In genomic region chr10:50605280-50606270, GRCh38 we compare ENCODE assay signal across 8 cellular contexts. TPM values are rescaled to one million over a fixed set of nuclear protein-coding genes. Genes with fewer than 3 reads are reported as not detected.
DNase-seq lines count a peak whose midpoint lies in the region; ATAC-seq and TF ChIP-seq lines count a peak whose summit lies in the region.

No MANE protein-coding gene starts in this region.

- intact Hi-C loops in CD4-positive, alpha-beta memory T cell (cut with micrococcal nuclease), result loop anchor here (2.0 kb wide), 1 partner anchor 17 kb away; the partner anchor contains the start of gene SGMS1

- POLR2A ChIA-PET in CD4-positive, alpha-beta memory T cell (lab: Charles Lee; ENCODE audit: partially characterized antibody), result interaction anchor here (1.3 to 2.4 kb wide), 2 partner anchors 17 to 19 kb away, joined by 8 to 16 read pairs; no protein-coding TSS in a partner anchor

- no peak overlapping the region for H3K27ac ChIP-seq in CD4-positive, alpha-beta memory T cell (ENCODE audit: low read depth, low read length)

- H3K27ac Mint-ChIP-seq in CD4-positive, alpha-beta memory T cell, result peak overlapping the region; percentile 6 to 94 (median 59)

- peaks cover 76% of the 10 kb centered on the region for H3K4me1 ChIP-seq in CD4-positive, alpha-beta memory T cell (ENCODE audit: insufficient read depth, low read length)

- CTCF ChIA-PET in CD4-positive, alpha-beta memory T cell (lab: Charles Lee; ENCODE audit: partially characterized antibody), result interaction anchor here (0.9 to 1.4 kb wide), 6 partner anchors 8 to 238 kb away, joined by 3 to 6 read pairs (median 4); no protein-coding TSS in a partner anchor

- peak overlapping the region in 6 of 8 donors; percentile 22 to 65 (median 53) for H3K4me3 Mint-ChIP-seq in CD4-positive, alpha-beta memory T cell

- no peak overlapping the region for H3K4me3 ChIP-seq in CD4-positive, alpha-beta memory T cell (ENCODE audit: low read length in 2 of 2)
- no peak overlapping the region for H3K4me3 ChIP-seq in fibroblast of mammary gland (ENCODE audit: control insufficient read depth, low read depth, low read length)

- H3K36me3 Mint-ChIP-seq in CD4-positive, alpha-beta memory T cell, result peaks cover 0 to 4% of the 10 kb centered on the region in 2 donors

- peak; percentile 67 for ATAC-seq in GM19043 (IDR thresholded peaks at IDR 0.05; ENCODE audit: low read depth, unreplicated experiment)
- peak; percentile 54 for ATAC-seq in HG03196 (IDR thresholded peaks at IDR 0.05; ENCODE audit: unreplicated experiment)
- ATAC-seq in SK-N-SH treated with all-trans-retinoic acid at 6 μM for 48 hours, result peak; percentile 90
- ATAC-seq in GM19397 (IDR thresholded peaks at IDR 0.05; ENCODE audit: unreplicated experiment), result no peak

- H3K9me3 ChIP-seq in CD4-positive, alpha-beta memory T cell (ENCODE audit: control insufficient read depth in 1 of 2, low read length in 2 of 2), result no peaks in the 10 kb centered on the region

- no peak for TF ChIP-seq CTCF in fibroblast of mammary gland (conservative IDR thresholded peaks at IDR 0.05; ENCODE audit: control insufficient read depth, insufficient read depth, low read depth, low read length)

- peaks cover 45 to 83% (median 72%) of the 10 kb centered on the region in 4 donors for H3K4me1 Mint-ChIP-seq in CD4-positive, alpha-beta memory T cell

- no peaks in the 10 kb centered on the region for H3K27me3 Mint-ChIP-seq in CD4-positive, alpha-beta memory T cell

- no peak for DNase-seq in CD4-positive, alpha-beta memory T cell
- DNase-seq in fibroblast of mammary gland (ENCODE audit: low read depth) (peak; percentile 94), pulmonary artery endothelial cell (ENCODE audit: low read depth, low spot score) (peak; percentile 19), retina (no peak)

- no peaks in the 10 kb centered on the region for H3K36me3 ChIP-seq in CD4-positive, alpha-beta memory T cell (ENCODE audit: insufficient read depth, low read length)

- H3K27me3 ChIP-seq in CD4-positive, alpha-beta memory T cell (ENCODE audit: insufficient read depth, low read length), result no peaks in the 10 kb centered on the region

- no peaks in the 10 kb centered on the region for H3K9me3 Mint-ChIP-seq in CD4-positive, alpha-beta memory T cell

TF ChIP-seq in SK-N-SH treated with all-trans-retinoic acid at 6 μM for 48 hours, 23 proteins besides CTCF, POLR2A, EP300 and RAD21:
- TF ChIP-seq TSHZ2 (CRISPR knock-in tag; IDR thresholded peaks at IDR 0.05) (no peak), TCF4 (CRISPR knock-in tag; IDR thresholded peaks at IDR 0.05; ENCODE audit: borderline replicate concordance) (0 out of 2 replicates have a peak, but pooled peaks have one; percentile 5), ISL1 (CRISPR knock-in tag; IDR thresholded peaks at IDR 0.05) (peak; percentile 82), POU6F1 (CRISPR knock-in tag; IDR thresholded peaks at IDR 0.05; ENCODE audit: borderline replicate concordance, low read depth) (no peak)

RNA-seq across cellular contexts. Expression of gene SGMS1, which starts 18.2 kb away (rescaled TPM):
- total RNA-seq in CD4-positive, alpha-beta memory T cell, result 10 to 100 TPM; 28.8 to 33.0 TPM
- 10 to 100 TPM in 1 of 2 donors, 1 to 10 TPM in 1; 10.0 to 11.7 TPM for polyA plus RNA-seq in CD4-positive, alpha-beta memory T cell
- total RNA-seq in pulmonary artery endothelial cell, result 34.2 and 57.3 TPM in 2 replicates

Comparison
In these comparisons a context has a peak if more than half of its experiments do, and no peak if none do; other contexts are left out.
1. DNase-seq: peak in fibroblast of mammary gland (single experiment) and pulmonary artery endothelial cell (single experiment); none in CD4-positive, alpha-beta memory T cell (0 of 5) and retina (single experiment).